5 cellular contexts compared by ENCODE assay signal in genomic region chr11:7664867-7665266, GRCh38. TPM values are rescaled to one million over a fixed set of nuclear protein-coding genes. Genes with fewer than 3 reads are reported as not detected.
"Had no signal": no experiment of that assay in that cellular context is flagged by ENCODE, and none has a peak within 500 bp of the region (broad histone marks: within the 10 kb centered on the region; RNA-seq: fewer than 3 reads in every experiment).

No MANE protein-coding gene starts in this region.

- H3K4me2 ChIP-seq: GM23338 had no signal

- H3K4me3 ChIP-seq: GM23338 had no signal

- H3K4me3 Mint-ChIP-seq: GM23338, H9 had no signal

- H3K27ac Mint-ChIP-seq: GM23338, H9 had no signal

- DNase-seq: H9, HCEC 1CT, IMR-90 had no signal

- H2AFZ ChIP-seq: GM23338 had no signal

RNA-seq across cellular contexts. Expression of gene OVCH2, which starts 41.4 kb away (rescaled TPM):
- total RNA-seq: HT-29, IMR-90 had no signal
